Comparison of ENCODE assay signal across 8 cellular contexts in genomic region chr18:76983184-76983583, GRCh38.
DNase-seq lines count a peak whose midpoint lies in the region; ATAC-seq lines count a peak whose summit lies in the region.

No MANE protein-coding gene starts in this region.

- no peak overlapping the region for H3K4me3 ChIP-seq in CD8-positive, alpha-beta memory T cell (ENCODE audit: low read length)

- H3K27me3 Mint-ChIP-seq in CD8-positive, alpha-beta memory T cell, result peaks cover 0 to 2% of the 10 kb centered on the region in 2 donors
- no peaks in the 10 kb centered on the region for H3K27me3 Mint-ChIP-seq in activated CD4-positive, alpha-beta memory T cell treated with anti-CD3 and anti-CD28 coated beads for 36 hours

- H3K36me3 Mint-ChIP-seq in CD8-positive, alpha-beta memory T cell, result peaks cover 0 to 7% (median 4%) of the 10 kb centered on the region in 3 donors
- H3K36me3 Mint-ChIP-seq in activated CD4-positive, alpha-beta memory T cell treated with anti-CD3 and anti-CD28 coated beads for 36 hours, result no peaks in the 10 kb centered on the region

- CTCF ChIA-PET in CD8-positive, alpha-beta memory T cell (lab: Charles Lee), result interaction anchor here (0.7 to 4.3 kb wide), 24 partner anchors 9 to 227 kb away, joined by 3 to 58 read pairs (median 4); no protein-coding TSS in a partner anchor
- CTCF ChIA-PET in activated CD4-positive, alpha-beta memory T cell treated with anti-CD3 and anti-CD28 coated beads for 36 hours (lab: Charles Lee), result interaction anchor here (0.6 to 8.5 kb wide), 34 partner anchors 8 to 668 kb away, joined by 3 to 119 read pairs (median 4); no protein-coding TSS in a partner anchor

- H3K4me1 Mint-ChIP-seq in CD8-positive, alpha-beta memory T cell, result peaks cover 6 to 8% (median 8%) of the 10 kb centered on the region in 3 donors
- peaks cover 4% of the 10 kb centered on the region for H3K4me1 Mint-ChIP-seq in activated CD4-positive, alpha-beta memory T cell treated with anti-CD3 and anti-CD28 coated beads for 36 hours (ENCODE audit: low read depth)

- POLR2A ChIA-PET in CD8-positive, alpha-beta memory T cell (lab: Charles Lee), result no interaction called here
- POLR2A ChIA-PET in activated CD4-positive, alpha-beta memory T cell treated with anti-CD3 and anti-CD28 coated beads for 36 hours (lab: Charles Lee), result interaction anchor here (0.5 kb wide), 1 partner anchor 163 kb away, joined by 3 read pairs; no protein-coding TSS in a partner anchor

- no peaks in the 10 kb centered on the region for H3K27me3 ChIP-seq in CD8-positive, alpha-beta memory T cell (ENCODE audit: insufficient read depth, low read length, poor library complexity, severe bottlenecking)

- peak overlapping the region in 2 of 8 donors; percentile 42 to 74 for H3K27ac Mint-ChIP-seq in CD8-positive, alpha-beta memory T cell
- no peak overlapping the region for H3K27ac Mint-ChIP-seq in activated CD4-positive, alpha-beta memory T cell treated with anti-CD3 and anti-CD28 coated beads for 36 hours

- H3K9me3 Mint-ChIP-seq in CD8-positive, alpha-beta memory T cell, result no peaks in the 10 kb centered on the region
- no peaks in the 10 kb centered on the region for H3K9me3 Mint-ChIP-seq in activated CD4-positive, alpha-beta memory T cell treated with anti-CD3 and anti-CD28 coated beads for 36 hours

- intact Hi-C loops in activated CD4-positive, alpha-beta memory T cell treated with anti-CD3 and anti-CD28 coated beads for 36 hours (cut with micrococcal nuclease), result loop anchor here (1.0 kb wide), 3 partner anchors 61 to 181 kb away; no protein-coding TSS in a partner anchor

- no peaks in the 10 kb centered on the region for H3K36me3 ChIP-seq in CD8-positive, alpha-beta memory T cell (ENCODE audit: insufficient read depth, low read length)

- no peak overlapping the region for H3K27ac ChIP-seq in CD8-positive, alpha-beta memory T cell (ENCODE audit: low read depth, low read length)

- ATAC-seq in GM19455 (IDR thresholded peaks at IDR 0.05; ENCODE audit: unreplicated experiment) (peak; percentile 84), HG03558 (IDR thresholded peaks at IDR 0.05; ENCODE audit: extremely low read depth, unreplicated experiment) (peak; percentile 52)

- DNase-seq in CD8-positive, alpha-beta memory T cell, result peak; percentile 70 to 87 (median 74)
- DNase-seq in NCI-H774 (lab: John Stamatoyannopoulos, UW), result peak; percentile 76
- DNase-seq in activated CD4-positive, alpha-beta memory T cell treated with anti-CD3 and anti-CD28 coated beads for 36 hours, result peak; percentile 94
- peak; percentile 79 for DNase-seq in effector CD4-positive, alpha-beta T cell
- peak; percentile 83 for DNase-seq in medulla oblongata (ENCODE audit: extremely low spot score)
- DNase-seq in stimulated activated CD8-positive, alpha-beta memory T cell treated with anti-CD3 and anti-CD28 coated beads, Interleukin-15, amount 100 ng/mL, for 48 hours (ENCODE audit: low read depth in 2 of 2), result peak; percentile 78 to 84

- H3K9me3 ChIP-seq in CD8-positive, alpha-beta memory T cell (ENCODE audit: low read length), result no peaks in the 10 kb centered on the region

- no peaks in the 10 kb centered on the region for H3K4me1 ChIP-seq in CD8-positive, alpha-beta memory T cell (ENCODE audit: insufficient read depth, low read length)

- H3K4me3 Mint-ChIP-seq in CD8-positive, alpha-beta memory T cell, result peak overlapping the region in 2 of 7 donors; percentile 23 to 28
- no peak overlapping the region for H3K4me3 Mint-ChIP-seq in activated CD4-positive, alpha-beta memory T cell treated with anti-CD3 and anti-CD28 coated beads for 36 hours
